1 cellular context compared by ENCODE assay signal in the genomic region with DNA sequence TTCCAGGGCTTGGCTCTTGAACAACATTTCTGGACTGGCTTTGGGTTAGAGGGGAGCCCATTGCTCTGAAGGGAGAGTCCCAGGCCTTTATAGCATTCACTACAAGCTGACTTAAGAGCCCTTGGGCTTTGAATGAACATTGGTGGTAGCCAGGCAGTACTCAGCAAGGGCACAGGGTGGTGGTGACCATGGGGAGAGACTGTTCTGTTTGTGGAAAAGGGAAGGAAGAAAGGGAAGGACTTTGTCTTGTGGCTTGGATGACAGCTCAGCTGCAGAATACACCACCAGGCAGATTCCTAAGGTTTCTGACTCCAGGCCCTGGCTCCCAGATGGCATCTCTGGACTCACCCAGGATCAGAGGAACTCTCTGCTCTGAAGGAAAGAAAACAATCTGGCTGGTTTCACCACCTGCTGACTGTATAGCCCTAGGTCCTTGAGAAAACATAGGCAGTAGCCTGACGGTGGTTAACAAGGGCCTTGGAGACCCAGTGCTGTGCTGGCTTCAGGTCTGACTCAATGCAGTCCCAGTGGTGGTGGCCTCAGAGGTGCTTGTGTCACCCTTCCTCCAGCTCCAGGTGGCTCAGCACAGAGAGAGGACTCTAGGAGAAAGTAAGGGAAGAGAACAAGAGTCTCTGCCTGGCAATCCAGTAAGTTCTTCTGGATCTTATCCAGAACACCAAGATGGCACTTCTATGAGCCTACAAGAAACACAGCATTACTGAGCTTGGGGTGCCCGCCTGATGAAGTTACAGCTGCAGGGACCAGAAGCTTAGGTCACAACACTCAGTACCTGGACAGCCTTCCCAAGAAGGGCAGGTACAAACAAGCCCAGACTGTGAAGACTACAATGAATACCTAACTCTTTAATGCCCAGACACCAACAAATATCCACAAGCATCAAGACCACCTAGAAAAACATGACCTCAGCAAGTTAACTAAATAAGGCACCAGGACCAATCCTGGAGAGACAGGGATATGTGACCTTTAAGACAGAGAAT.
TF ChIP-seq lines count a peak whose summit lies in the region.

No MANE protein-coding gene starts in this region.

TF ChIP-seq in HEK293T, 16 proteins besides CTCF, POLR2A, EP300 and RAD21:
- TF ChIP-seq FOXK2 (IDR thresholded peaks at IDR 0.05) (no peak), LEF1 (IDR thresholded peaks at IDR 0.05; ENCODE audit: borderline replicate concordance) (no peak)
TF ChIP-seq in HEK293T: peak in this region for 0.
